ENCODE assay signal across 8 cellular contexts in genomic region chr10:73117976-73118743, GRCh38. TPM values are rescaled to one million over a fixed set of nuclear protein-coding genes. Genes with fewer than 3 reads are reported as not detected.
DNase-seq lines count a peak whose midpoint lies in the region; ATAC-seq and TF ChIP-seq lines count a peak whose summit lies in the region.

No MANE protein-coding gene starts in this region.

- H3K9ac ChIP-seq in HUES48 (ENCODE audit: low read depth, low read length), result peak overlapping the region; percentile 25; the same call in 1 of the 2 replicates

- peak overlapping the region; percentile 93 for H3K27ac ChIP-seq in HUES48 (ENCODE audit: low read depth, low read length)
- H3K27ac ChIP-seq in urinary bladder (ENCODE audit: low read depth), result peak overlapping the region; percentile 3

- intact Hi-C loops in activated CD8-positive, alpha-beta T cell treated with anti-CD3 and anti-CD28 coated beads for 36 hours (cut with micrococcal nuclease), result no loop called here

- H3K4me1 ChIP-seq in HUES48 (ENCODE audit: control insufficient read depth, insufficient read depth, low read length), result peaks cover 10% of the 10 kb centered on the region
- no peaks in the 10 kb centered on the region for H3K4me1 ChIP-seq in urinary bladder (ENCODE audit: insufficient read depth)

- no peak overlapping the region for H3K27ac Mint-ChIP-seq in activated CD8-positive, alpha-beta T cell treated with anti-CD3 and anti-CD28 coated beads for 36 hours

- no peaks in the 10 kb centered on the region for H3K27me3 ChIP-seq in HUES48 (ENCODE audit: control insufficient read depth, insufficient read depth, low read length)

- H3K27me3 Mint-ChIP-seq in activated CD8-positive, alpha-beta T cell treated with anti-CD3 and anti-CD28 coated beads for 36 hours, result no peaks in the 10 kb centered on the region

- POLR2A ChIA-PET in activated CD8-positive, alpha-beta T cell treated with anti-CD3 and anti-CD28 coated beads for 36 hours (lab: Charles Lee), result no interaction called here

- no peak for TF ChIP-seq CTCF in activated CD8-positive, alpha-beta T cell treated with anti-CD3 and anti-CD28 coated beads for 36 hours (IDR thresholded peaks at IDR 0.05)

- no peaks in the 10 kb centered on the region for H3K9me3 ChIP-seq in HUES48 (ENCODE audit: control insufficient read depth, insufficient read depth, low read length)

- DNase-seq in ELF-1 (ENCODE audit: low read depth, low spot score) (peak; percentile 18), AML-193 (lab: John Stamatoyannopoulos, UW) (no peak)
- no peak for DNase-seq in activated CD4-positive, alpha-beta T cell treated with anti-CD3 and anti-CD28 coated beads for 1 hour
- no peak for DNase-seq in activated CD8-positive, alpha-beta T cell treated with anti-CD3 and anti-CD28 coated beads for 36 hours

- no peaks in the 10 kb centered on the region for H3K9me3 Mint-ChIP-seq in activated CD8-positive, alpha-beta T cell treated with anti-CD3 and anti-CD28 coated beads for 36 hours

- CTCF ChIA-PET in activated CD8-positive, alpha-beta T cell treated with anti-CD3 and anti-CD28 coated beads for 36 hours (lab: Charles Lee), result interaction anchor here (0.6 kb wide), 1 partner anchor 21 kb away, joined by 4 read pairs; the partner anchor contains the start of gene P4HA1

- 60% methylated on average over 5 of the region's 5 CpGs for WGBS in urinary bladder

- H3K36me3 ChIP-seq in HUES48 (ENCODE audit: control insufficient read depth, insufficient read depth, low read length) (no peaks in the 10 kb centered on the region; the same call in 1 of the 2 replicates), urinary bladder (ENCODE audit: insufficient read depth) (no peaks in the 10 kb centered on the region)

- H3K4me3 Mint-ChIP-seq in activated CD8-positive, alpha-beta T cell treated with anti-CD3 and anti-CD28 coated beads for 36 hours, result no peak overlapping the region

- H3K4me3 ChIP-seq in HUES48 (ENCODE audit: low read depth, low read length) (peak overlapping the region; percentile 3; the same call in 1 of the 2 replicates), urinary bladder (ENCODE audit: low read depth, low read length) (no peak overlapping the region)

- ATAC-seq in GM21528 (IDR thresholded peaks at IDR 0.05; ENCODE audit: low FRiP score, unreplicated experiment), result peak; percentile 73
- peak; percentile 81 for ATAC-seq in esophagus mucosa
- no peak for ATAC-seq in activated CD8-positive, alpha-beta T cell treated with anti-CD3 and anti-CD28 coated beads for 36 hours

- H3K36me3 Mint-ChIP-seq in activated CD8-positive, alpha-beta T cell treated with anti-CD3 and anti-CD28 coated beads for 36 hours (ENCODE audit: low read depth), result peaks cover 9% of the 10 kb centered on the region

- H3K4me1 Mint-ChIP-seq in activated CD8-positive, alpha-beta T cell treated with anti-CD3 and anti-CD28 coated beads for 36 hours (ENCODE audit: low read depth), result peaks cover 6% of the 10 kb centered on the region

RNA-seq across cellular contexts. Expression of gene NUDT13, which starts 7.9 kb away (rescaled TPM):
- total RNA-seq in esophagus mucosa (1.0 TPM), urinary bladder (1.3 TPM)
- 2.1 TPM for polyA plus RNA-seq in urinary bladder
- total RNA-seq in activated CD8-positive, alpha-beta T cell treated with anti-CD3 and anti-CD28 coated beads for 36 hours, result 1 to 10 TPM; 2.3 to 2.4 TPM

RNA-seq across cellular contexts. Expression of gene P4HA1, which starts 21.5 kb away (rescaled TPM):
- 7.8 TPM for total RNA-seq in esophagus mucosa
- total RNA-seq in urinary bladder, result 143 TPM
- polyA plus RNA-seq in urinary bladder, result 21.5 TPM
- 10 to 100 TPM; 72.2 to 72.3 TPM for total RNA-seq in activated CD8-positive, alpha-beta T cell treated with anti-CD3 and anti-CD28 coated beads for 36 hours

RNA-seq across cellular contexts. Expression of gene ECD, which starts 49.6 kb away (rescaled TPM):
- total RNA-seq in esophagus mucosa, result 20.0 TPM
- total RNA-seq in urinary bladder, result 29.1 TPM
- polyA plus RNA-seq in urinary bladder, result 16.2 TPM
- total RNA-seq in activated CD8-positive, alpha-beta T cell treated with anti-CD3 and anti-CD28 coated beads for 36 hours, result 10 to 100 TPM; 31.8 to 33.9 TPM

RNA-seq across cellular contexts. Expression of gene FAM149B1, which starts 49.8 kb away (rescaled TPM):
- total RNA-seq in esophagus mucosa (14.4 TPM), urinary bladder (48.5 TPM)
- 14.6 TPM for polyA plus RNA-seq in urinary bladder
- 10 to 100 TPM; 13.0 to 13.3 TPM for total RNA-seq in activated CD8-positive, alpha-beta T cell treated with anti-CD3 and anti-CD28 coated beads for 36 hours
